23 cellular contexts compared by ENCODE assay signal in the genomic region with DNA sequence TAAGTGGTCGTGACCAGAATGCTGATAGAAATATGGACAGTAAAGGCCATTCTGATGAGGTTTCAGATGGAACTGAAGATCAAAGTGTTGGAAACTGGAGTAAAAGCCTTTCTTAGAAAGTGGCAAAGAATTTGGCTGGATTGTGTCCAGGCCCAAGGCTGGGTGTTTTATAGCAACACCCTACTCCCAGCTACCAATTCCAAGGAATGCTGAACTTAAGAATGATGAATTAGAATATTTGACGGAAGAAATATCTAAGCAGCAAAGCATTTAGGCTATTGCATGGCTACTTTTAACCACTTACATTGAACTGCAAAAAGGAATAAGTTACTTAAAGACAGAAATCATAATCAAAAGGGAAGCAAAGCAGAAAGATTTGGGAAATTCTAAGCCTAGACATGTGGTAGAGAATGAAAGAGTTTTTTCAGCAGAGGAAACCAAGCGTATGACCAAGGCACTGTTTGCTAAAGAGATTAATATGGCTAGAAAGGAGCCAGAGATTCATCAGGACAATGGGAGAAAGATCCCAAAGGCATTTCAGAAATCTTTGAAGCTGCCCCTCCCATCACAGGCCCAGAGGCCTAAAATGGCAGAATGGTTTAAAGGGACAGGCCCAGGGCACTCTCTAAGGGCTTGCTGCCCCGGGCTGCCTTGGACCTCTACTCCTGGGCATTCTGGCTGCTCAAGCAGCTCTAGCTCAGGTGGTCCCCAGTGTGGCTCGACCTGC.
"Had no signal": no experiment of that assay in that cellular context is flagged by ENCODE, and none has a peak within 500 bp of the region (broad histone marks: within the 10 kb centered on the region; RNA-seq: fewer than 3 reads in every experiment).

No MANE protein-coding gene starts in this region.

- FAIRE-seq: keratinocyte had no signal

- H3K9me3 ChIP-seq: esophagus squamous epithelium, lower lobe of right lung, right atrium auricular region, SK-N-SH, upper lobe of right lung had no signal

- H3K9ac ChIP-seq: SK-N-SH had no signal

- H3K36me3 ChIP-seq: esophagus squamous epithelium, right atrium auricular region, upper lobe of right lung had no signal

- H3K4me1 Mint-ChIP-seq: activated B cell treated with CpG ODN at 0.5 μM for 24 hours; activated T-helper 17 cell treated with anti-CD3 and anti-CD28 coated beads, Interleukin-2, amount 50 U/mL, for 72 hours had no signal

- H3K4me3 Mint-ChIP-seq: activated B cell treated with CpG ODN at 0.5 μM for 24 hours; activated CD8-positive, alpha-beta T cell treated with anti-CD3 and anti-CD28 coated beads for 36 hours; activated naive CD4-positive, alpha-beta T cell treated with anti-CD3 and anti-CD28 coated beads for 36 hours; activated T-helper 17 cell treated with anti-CD3 and anti-CD28 coated beads, Interleukin-2, amount 50 U/mL, for 72 hours; T-helper 2 cell treated with Interferon-gamma antibody and Interleukin-4, amounts not matched to agents 5 μg/mL and 100 μg/mL, for 36 hours had no signal

- H3K27ac Mint-ChIP-seq: activated B cell treated with CpG ODN at 0.5 μM for 24 hours; activated CD8-positive, alpha-beta T cell treated with anti-CD3 and anti-CD28 coated beads for 36 hours; activated naive CD4-positive, alpha-beta T cell treated with anti-CD3 and anti-CD28 coated beads for 36 hours; activated T-helper 17 cell treated with anti-CD3 and anti-CD28 coated beads, Interleukin-2, amount 50 U/mL, for 72 hours; progenitor cell of endocrine pancreas; T-helper 2 cell treated with Interferon-gamma antibody and Interleukin-4, amounts not matched to agents 5 μg/mL and 100 μg/mL, for 36 hours had no signal

- H3K27me3 Mint-ChIP-seq: activated B cell treated with CpG ODN at 0.5 μM for 24 hours; activated CD8-positive, alpha-beta T cell treated with anti-CD3 and anti-CD28 coated beads for 36 hours; activated T-helper 17 cell treated with anti-CD3 and anti-CD28 coated beads, Interleukin-2, amount 50 U/mL, for 72 hours; progenitor cell of endocrine pancreas had no signal

- H3K4me1 ChIP-seq: foreskin keratinocyte, lower lobe of right lung, right atrium auricular region, upper lobe of right lung had no signal

- H3K4me2 ChIP-seq: SK-N-SH had no signal

- DNase-seq: activated B cell treated with CpG ODN at 0.5 μM for 24 hours; activated CD4-positive, alpha-beta T cell treated with anti-CD3 and anti-CD28 coated beads for 4 hours; activated CD8-positive, alpha-beta T cell treated with anti-CD3 and anti-CD28 coated beads for 36 hours; activated naive CD4-positive, alpha-beta T cell treated with anti-CD3 and anti-CD28 coated beads for 36 hours; activated T-cell treated with anti-CD3 and anti-CD28 coated beads, Interleukin-2, amount 50 U/mL, for 1 hour; anterior cingulate cortex; esophagus squamous epithelium; foreskin keratinocyte; glutamatergic neuron; hypothalamus; lower lobe of right lung; midbrain; SK-N-SH; stimulated activated CD4-positive, alpha-beta T cell treated with anti-CD3 and anti-CD28 coated beads, Interleukin-15, amount 100 ng/mL, for 24 hours; stimulated activated CD4-positive, alpha-beta T cell treated with anti-CD3 and anti-CD28 coated beads, Interleukin-2, amount 100 ng/mL, for 48 hours; upper lobe of right lung had no signal

- H3K9me3 Mint-ChIP-seq: activated CD8-positive, alpha-beta T cell treated with anti-CD3 and anti-CD28 coated beads for 36 hours had no signal

- H3K27ac ChIP-seq: coronary artery, foreskin keratinocyte, lower lobe of right lung, right atrium auricular region, skin epidermis, upper lobe of right lung had no signal

- H3K4me3 ChIP-seq: coronary artery, esophagus squamous epithelium, lower lobe of right lung, right atrium auricular region, skin epidermis, upper lobe of right lung had no signal

- H3K27me3 ChIP-seq: esophagus squamous epithelium, foreskin keratinocyte, right atrium auricular region, upper lobe of right lung had no signal
